In the genomic region with DNA sequence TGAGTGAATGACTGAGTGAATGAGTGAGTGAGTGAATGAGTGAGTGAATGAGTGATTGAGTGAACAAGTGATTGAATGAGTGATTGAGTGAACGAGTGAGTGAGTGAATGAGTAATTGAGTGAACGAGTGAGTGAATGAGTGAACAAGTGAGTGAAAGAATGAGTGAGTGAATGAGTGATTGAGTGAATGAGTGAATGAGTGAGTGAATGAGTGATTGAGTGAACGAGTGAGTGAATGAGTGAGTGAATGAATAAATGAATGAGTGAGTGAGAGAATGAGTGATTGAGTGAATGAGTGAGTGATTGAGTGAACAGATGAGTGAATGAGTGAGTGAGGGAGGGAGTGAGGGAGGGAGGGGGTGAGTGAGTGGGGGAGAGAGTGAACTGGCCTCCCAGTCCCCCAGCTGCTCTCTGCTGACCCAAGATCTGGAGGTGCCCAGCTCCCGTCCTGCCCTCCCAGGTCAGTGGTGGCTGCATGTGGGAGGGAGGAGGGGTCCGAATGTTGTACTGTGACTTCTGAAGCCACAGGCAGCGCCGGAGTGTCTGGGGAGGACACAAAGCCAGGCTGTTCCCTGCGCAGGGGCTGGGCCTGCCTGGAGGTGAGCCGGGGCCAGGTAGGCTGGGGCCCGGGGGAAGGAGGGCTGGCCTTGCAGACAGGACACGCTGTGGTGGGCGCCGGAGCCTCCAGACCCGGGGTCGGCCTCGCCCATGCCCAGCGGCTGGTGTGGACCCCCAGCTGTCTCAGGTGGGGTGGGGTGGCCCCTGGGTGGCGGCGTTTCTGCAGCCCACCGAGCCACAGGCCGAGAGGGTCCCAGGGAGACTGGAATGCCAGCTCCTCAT, we compare ENCODE assay signal across 1 cellular context.
A peak's percentile ranks its signal among the peaks of the same experiment; 100 is the strongest.
TF ChIP-seq lines count a peak whose summit lies in the region.

No MANE protein-coding gene starts in this region.

TF ChIP-seq in HepG2, 621 proteins besides CTCF, POLR2A, EP300 and RAD21 (continued from another document and continues in another):
- TF ChIP-seq, protein P1, sequence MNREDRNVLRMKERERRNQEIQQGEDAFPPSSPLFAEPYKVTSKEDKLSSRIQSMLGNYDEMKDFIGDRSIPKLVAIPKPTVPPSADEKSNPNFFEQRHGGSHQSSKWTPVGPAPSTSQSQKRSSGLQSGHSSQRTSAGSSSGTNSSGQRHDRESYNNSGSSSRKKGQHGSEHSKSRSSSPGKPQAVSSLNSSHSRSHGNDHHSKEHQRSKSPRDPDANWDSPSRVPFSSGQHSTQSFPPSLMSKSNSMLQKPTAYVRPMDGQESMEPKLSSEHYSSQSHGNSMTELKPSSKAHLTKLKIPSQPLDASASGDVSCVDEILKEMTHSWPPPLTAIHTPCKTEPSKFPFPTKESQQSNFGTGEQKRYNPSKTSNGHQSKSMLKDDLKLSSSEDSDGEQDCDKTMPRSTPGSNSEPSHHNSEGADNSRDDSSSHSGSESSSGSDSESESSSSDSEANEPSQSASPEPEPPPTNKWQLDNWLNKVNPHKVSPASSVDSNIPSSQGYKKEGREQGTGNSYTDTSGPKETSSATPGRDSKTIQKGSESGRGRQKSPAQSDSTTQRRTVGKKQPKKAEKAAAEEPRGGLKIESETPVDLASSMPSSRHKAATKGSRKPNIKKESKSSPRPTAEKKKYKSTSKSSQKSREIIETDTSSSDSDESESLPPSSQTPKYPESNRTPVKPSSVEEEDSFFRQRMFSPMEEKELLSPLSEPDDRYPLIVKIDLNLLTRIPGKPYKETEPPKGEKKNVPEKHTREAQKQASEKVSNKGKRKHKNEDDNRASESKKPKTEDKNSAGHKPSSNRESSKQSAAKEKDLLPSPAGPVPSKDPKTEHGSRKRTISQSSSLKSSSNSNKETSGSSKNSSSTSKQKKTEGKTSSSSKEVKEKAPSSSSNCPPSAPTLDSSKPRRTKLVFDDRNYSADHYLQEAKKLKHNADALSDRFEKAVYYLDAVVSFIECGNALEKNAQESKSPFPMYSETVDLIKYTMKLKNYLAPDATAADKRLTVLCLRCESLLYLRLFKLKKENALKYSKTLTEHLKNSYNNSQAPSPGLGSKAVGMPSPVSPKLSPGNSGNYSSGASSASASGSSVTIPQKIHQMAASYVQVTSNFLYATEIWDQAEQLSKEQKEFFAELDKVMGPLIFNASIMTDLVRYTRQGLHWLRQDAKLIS (CRISPR knock-in tag; IDR thresholded peaks at IDR 0.05): peak; percentile 72; the same call in 1 of the 2 replicates
- TF ChIP-seq, protein P2, sequence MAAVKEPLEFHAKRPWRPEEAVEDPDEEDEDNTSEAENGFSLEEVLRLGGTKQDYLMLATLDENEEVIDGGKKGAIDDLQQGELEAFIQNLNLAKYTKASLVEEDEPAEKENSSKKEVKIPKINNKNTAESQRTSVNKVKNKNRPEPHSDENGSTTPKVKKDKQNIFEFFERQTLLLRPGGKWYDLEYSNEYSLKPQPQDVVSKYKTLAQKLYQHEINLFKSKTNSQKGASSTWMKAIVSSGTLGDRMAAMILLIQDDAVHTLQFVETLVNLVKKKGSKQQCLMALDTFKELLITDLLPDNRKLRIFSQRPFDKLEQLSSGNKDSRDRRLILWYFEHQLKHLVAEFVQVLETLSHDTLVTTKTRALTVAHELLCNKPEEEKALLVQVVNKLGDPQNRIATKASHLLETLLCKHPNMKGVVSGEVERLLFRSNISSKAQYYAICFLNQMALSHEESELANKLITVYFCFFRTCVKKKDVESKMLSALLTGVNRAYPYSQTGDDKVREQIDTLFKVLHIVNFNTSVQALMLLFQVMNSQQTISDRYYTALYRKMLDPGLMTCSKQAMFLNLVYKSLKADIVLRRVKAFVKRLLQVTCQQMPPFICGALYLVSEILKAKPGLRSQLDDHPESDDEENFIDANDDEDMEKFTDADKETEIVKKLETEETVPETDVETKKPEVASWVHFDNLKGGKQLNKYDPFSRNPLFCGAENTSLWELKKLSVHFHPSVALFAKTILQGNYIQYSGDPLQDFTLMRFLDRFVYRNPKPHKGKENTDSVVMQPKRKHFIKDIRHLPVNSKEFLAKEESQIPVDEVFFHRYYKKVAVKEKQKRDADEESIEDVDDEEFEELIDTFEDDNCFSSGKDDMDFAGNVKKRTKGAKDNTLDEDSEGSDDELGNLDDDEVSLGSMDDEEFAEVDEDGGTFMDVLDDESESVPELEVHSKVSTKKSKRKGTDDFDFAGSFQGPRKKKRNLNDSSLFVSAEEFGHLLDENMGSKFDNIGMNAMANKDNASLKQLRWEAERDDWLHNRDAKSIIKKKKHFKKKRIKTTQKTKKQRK (IDR thresholded peaks at IDR 0.05; ENCODE audit: low read length): no peak
- TF ChIP-seq, protein P3, sequence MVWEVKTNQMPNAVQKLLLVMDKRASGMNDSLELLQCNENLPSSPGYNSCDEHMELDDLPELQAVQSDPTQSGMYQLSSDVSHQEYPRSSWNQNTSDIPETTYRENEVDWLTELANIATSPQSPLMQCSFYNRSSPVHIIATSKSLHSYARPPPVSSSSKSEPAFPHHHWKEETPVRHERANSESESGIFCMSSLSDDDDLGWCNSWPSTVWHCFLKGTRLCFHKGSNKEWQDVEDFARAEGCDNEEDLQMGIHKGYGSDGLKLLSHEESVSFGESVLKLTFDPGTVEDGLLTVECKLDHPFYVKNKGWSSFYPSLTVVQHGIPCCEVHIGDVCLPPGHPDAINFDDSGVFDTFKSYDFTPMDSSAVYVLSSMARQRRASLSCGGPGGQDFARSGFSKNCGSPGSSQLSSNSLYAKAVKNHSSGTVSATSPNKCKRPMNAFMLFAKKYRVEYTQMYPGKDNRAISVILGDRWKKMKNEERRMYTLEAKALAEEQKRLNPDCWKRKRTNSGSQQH (CRISPR knock-in tag; IDR thresholded peaks at IDR 0.05; ENCODE audit: low read depth): no peak
- TF ChIP-seq RBFOX2 (IDR thresholded peaks at IDR 0.05; ENCODE audit: low read depth, low read length) (peak; percentile 82), MAF1 (CRISPR knock-in tag; IDR thresholded peaks at IDR 0.05; ENCODE audit: borderline replicate concordance) (no peak), CENPX (CRISPR knock-in tag; IDR thresholded peaks at IDR 0.05) (no peak), CREB1 (IDR thresholded peaks at IDR 0.05) (no peak), CREB1 (CRISPR knock-in tag; IDR thresholded peaks at IDR 0.05) (no peak), HOXD1 (CRISPR knock-in tag; IDR thresholded peaks at IDR 0.05) (no peak), ESRRA (CRISPR knock-in tag; IDR thresholded peaks at IDR 0.05; ENCODE audit: low read depth) (peak; percentile 38; the same call in 1 of the 2 replicates), PHF5A (CRISPR knock-in tag; IDR thresholded peaks at IDR 0.05; ENCODE audit: low read depth, unreplicated experiment) (no peak), PHF8 (CRISPR knock-in tag; IDR thresholded peaks at IDR 0.05) (peak; percentile 56; the same call in 1 of the 2 replicates), RBAK (CRISPR knock-in tag; IDR thresholded peaks at IDR 0.05) (peak; percentile 49; the same call in 1 of the 2 replicates), SP2 (CRISPR knock-in tag; IDR thresholded peaks at IDR 0.05) (no peak), BCL6 (CRISPR knock-in tag; IDR thresholded peaks at IDR 0.05) (peak; percentile 65), RXRB (CRISPR knock-in tag; IDR thresholded peaks at IDR 0.05; ENCODE audit: borderline replicate concordance) (peak; percentile 66; the same call in 1 of the 2 replicates), ELF3 (CRISPR knock-in tag; IDR thresholded peaks at IDR 0.05) (peak; percentile 29; the same call in 1 of the 2 replicates), ZNF556 (CRISPR knock-in tag; IDR thresholded peaks at IDR 0.05; ENCODE audit: borderline replicate concordance) (peak; percentile 60; the same call in 1 of the 2 replicates), ZNF589 (CRISPR knock-in tag; conservative IDR thresholded peaks at IDR 0.05) (0 out of 2 replicates have a peak, but pooled peaks have one; percentile 56), ZNF761 (CRISPR knock-in tag; conservative IDR thresholded peaks at IDR 0.05) (peak; percentile 51; the same call in 1 of the 2 replicates), RAD51 (IDR thresholded peaks at IDR 0.05; ENCODE audit: borderline replicate concordance) (peak; percentile 33; the same call in 1 of the 2 replicates), KLF9 (CRISPR knock-in tag; IDR thresholded peaks at IDR 0.05; ENCODE audit: low read depth) (no peak), NCOA5 (CRISPR knock-in tag; IDR thresholded peaks at IDR 0.05) (no peak), MAZ (IDR thresholded peaks at IDR 0.05; ENCODE audit: borderline replicate concordance, low read depth, low read length) (no peak; the same call in 1 of the 2 replicates), MAZ (CRISPR knock-in tag; IDR thresholded peaks at IDR 0.05; ENCODE audit: low read depth) (no peak; the same call in 1 of the 2 replicates), ZMAT3 (CRISPR knock-in tag; conservative IDR thresholded peaks at IDR 0.05) (0 out of 2 replicates have a peak, but pooled peaks have one; percentile 22), NFKB2 (CRISPR knock-in tag; IDR thresholded peaks at IDR 0.05; ENCODE audit: borderline replicate concordance) (no peak; the same call in 1 of the 2 replicates), IRX3 (CRISPR knock-in tag; IDR thresholded peaks at IDR 0.05; ENCODE audit: borderline replicate concordance, low read depth) (no peak), PRPF4 (IDR thresholded peaks at IDR 0.05; ENCODE audit: low read depth, low read length, poor library complexity, severe bottlenecking) (no peak), SMC3 (IDR thresholded peaks at IDR 0.05; ENCODE audit: low read length) (no peak), AKAP8 (CRISPR knock-in tag; IDR thresholded peaks at IDR 0.05) (peak; percentile 77; the same call in 1 of the 2 replicates), PTBP1 (IDR thresholded peaks at IDR 0.05; ENCODE audit: low read depth, low read length, poor library complexity, severe bottlenecking) (no peak)
- TF ChIP-seq, protein P4, sequence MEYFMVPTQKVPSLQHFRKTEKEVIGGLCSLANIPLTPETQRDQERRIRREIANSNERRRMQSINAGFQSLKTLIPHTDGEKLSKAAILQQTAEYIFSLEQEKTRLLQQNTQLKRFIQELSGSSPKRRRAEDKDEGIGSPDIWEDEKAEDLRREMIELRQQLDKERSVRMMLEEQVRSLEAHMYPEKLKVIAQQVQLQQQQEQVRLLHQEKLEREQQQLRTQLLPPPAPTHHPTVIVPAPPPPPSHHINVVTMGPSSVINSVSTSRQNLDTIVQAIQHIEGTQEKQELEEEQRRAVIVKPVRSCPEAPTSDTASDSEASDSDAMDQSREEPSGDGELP (IDR thresholded peaks at IDR 0.05; ENCODE audit: borderline replicate concordance, low read depth): peak; percentile 60; the same call in 1 of the 2 replicates
- TF ChIP-seq, protein P5, sequence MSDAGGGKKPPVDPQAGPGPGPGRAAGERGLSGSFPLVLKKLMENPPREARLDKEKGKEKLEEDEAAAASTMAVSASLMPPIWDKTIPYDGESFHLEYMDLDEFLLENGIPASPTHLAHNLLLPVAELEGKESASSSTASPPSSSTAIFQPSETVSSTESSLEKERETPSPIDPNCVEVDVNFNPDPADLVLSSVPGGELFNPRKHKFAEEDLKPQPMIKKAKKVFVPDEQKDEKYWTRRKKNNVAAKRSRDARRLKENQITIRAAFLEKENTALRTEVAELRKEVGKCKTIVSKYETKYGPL (CRISPR knock-in tag; IDR thresholded peaks at IDR 0.05): no peak
- TF ChIP-seq, protein P6, sequence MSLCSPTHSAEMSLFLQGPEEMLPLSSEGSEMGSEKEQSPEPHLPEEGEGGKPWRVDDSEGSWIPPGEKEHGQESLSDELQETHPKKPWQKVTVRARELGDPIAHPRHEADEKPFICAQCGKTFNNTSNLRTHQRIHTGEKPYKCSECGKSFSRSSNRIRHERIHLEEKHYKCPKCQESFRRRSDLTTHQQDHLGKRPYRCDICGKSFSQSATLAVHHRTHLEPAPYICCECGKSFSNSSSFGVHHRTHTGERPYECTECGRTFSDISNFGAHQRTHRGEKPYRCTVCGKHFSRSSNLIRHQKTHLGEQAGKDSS (CRISPR knock-in tag; IDR thresholded peaks at IDR 0.05; ENCODE audit: borderline replicate concordance, low read depth): no peak
- TF ChIP-seq, protein P7, sequence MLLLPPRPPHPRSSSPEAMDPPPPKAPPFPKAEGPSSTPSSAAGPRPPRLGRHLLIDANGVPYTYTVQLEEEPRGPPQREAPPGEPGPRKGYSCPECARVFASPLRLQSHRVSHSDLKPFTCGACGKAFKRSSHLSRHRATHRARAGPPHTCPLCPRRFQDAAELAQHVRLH (CRISPR knock-in tag; IDR thresholded peaks at IDR 0.05; ENCODE audit: borderline replicate concordance, low read depth): peak; percentile 33; the same call in 1 of the 2 replicates
- TF ChIP-seq, protein P8, sequence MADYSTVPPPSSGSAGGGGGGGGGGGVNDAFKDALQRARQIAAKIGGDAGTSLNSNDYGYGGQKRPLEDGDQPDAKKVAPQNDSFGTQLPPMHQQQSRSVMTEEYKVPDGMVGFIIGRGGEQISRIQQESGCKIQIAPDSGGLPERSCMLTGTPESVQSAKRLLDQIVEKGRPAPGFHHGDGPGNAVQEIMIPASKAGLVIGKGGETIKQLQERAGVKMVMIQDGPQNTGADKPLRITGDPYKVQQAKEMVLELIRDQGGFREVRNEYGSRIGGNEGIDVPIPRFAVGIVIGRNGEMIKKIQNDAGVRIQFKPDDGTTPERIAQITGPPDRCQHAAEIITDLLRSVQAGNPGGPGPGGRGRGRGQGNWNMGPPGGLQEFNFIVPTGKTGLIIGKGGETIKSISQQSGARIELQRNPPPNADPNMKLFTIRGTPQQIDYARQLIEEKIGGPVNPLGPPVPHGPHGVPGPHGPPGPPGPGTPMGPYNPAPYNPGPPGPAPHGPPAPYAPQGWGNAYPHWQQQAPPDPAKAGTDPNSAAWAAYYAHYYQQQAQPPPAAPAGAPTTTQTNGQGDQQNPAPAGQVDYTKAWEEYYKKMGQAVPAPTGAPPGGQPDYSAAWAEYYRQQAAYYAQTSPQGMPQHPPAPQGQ (CRISPR knock-in tag; IDR thresholded peaks at IDR 0.05; ENCODE audit: borderline replicate concordance): no peak
- TF ChIP-seq, protein P9, sequence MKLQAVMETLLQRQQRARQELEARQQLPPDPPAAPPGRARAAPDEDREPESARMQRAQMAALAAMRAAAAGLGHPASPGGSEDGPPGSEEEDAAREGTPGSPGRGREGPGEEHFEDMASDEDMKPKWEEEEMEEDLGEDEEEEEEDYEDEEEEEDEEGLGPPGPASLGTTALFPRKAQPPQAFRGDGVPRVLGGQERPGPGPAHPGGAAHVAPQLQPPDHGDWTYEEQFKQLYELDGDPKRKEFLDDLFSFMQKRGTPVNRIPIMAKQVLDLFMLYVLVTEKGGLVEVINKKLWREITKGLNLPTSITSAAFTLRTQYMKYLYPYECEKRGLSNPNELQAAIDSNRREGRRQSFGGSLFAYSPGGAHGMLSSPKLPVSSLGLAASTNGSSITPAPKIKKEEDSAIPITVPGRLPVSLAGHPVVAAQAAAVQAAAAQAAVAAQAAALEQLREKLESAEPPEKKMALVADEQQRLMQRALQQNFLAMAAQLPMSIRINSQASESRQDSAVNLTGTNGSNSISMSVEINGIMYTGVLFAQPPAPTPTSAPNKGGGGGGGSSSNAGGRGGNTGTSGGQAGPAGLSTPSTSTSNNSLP (IDR thresholded peaks at IDR 0.05; ENCODE audit: low read depth, low read length): no peak
- TF ChIP-seq, protein P10, sequence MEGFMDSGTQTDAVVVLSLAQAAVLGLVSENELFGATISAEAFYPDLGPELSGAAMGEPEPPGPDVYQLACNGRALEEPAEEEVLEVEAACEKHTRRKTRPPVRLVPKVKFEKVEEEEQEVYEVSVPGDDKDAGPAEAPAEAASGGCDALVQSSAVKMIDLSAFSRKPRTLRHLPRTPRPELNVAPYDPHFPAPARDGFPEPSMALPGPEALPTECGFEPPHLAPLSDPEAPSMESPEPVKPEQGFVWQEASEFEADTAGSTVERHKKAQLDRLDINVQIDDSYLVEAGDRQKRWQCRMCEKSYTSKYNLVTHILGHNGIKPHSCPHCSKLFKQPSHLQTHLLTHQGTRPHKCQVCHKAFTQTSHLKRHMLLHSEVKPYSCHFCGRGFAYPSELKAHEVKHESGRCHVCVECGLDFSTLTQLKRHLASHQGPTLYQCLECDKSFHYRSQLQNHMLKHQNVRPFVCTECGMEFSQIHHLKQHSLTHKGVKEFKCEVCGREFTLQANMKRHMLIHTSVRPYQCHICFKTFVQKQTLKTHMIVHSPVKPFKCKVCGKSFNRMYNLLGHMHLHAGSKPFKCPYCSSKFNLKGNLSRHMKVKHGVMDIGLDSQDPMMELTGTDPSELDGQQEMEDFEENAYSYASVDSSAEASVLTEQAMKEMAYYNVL (CRISPR knock-in tag; IDR thresholded peaks at IDR 0.05; ENCODE audit: borderline replicate concordance): peak; percentile 65; the same call in 1 of the 2 replicates
